Comparison of ENCODE assay signal across 17 cellular contexts in the genomic region with DNA sequence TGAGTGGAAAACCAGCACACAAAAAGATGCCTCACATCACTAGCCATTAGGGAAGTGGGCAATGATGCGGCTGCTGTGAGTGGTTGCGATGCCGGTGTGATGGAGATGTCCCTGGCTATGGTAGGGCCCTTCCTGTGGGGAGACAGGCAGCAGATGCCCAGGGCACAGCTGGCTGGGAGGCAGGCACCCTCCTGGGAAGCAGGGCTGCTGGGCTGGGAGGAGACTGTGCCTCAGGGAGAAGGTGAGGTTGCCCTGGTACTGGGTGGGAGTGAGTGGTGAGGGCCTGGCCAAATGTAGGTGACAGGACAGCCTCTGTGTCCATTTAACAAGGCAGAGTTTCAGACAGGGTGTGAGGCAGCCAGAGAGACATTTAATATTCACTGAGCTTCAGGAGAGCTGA.
DNase-seq lines count a peak whose midpoint lies in the region; ATAC-seq and TF ChIP-seq lines count a peak whose summit lies in the region.
"Had no signal": no experiment of that assay in that cellular context is flagged by ENCODE, and none has a peak within 500 bp of the region (broad histone marks: within the 10 kb centered on the region; RNA-seq: fewer than 3 reads in every experiment).

No MANE protein-coding gene starts in this region.

- peak overlapping the region; percentile 60 for H3K18ac ChIP-seq in neuronal stem cell (ENCODE audit: low read length)

- TF ChIP-seq CTCF in esophagus muscularis mucosa (IDR thresholded peaks at IDR 0.05) (no peak), upper lobe of right lung (IDR thresholded peaks at IDR 0.05) (no peak)

- no peak overlapping the region for H3K27ac ChIP-seq in esophagus muscularis mucosa (replicated peaks in 1 of 4)
- no peak overlapping the region for H3K27ac ChIP-seq in neuronal stem cell (replicated peaks; ENCODE audit: low read length)
- no peak overlapping the region for H3K27ac ChIP-seq in upper lobe of right lung
- H3K27ac ChIP-seq: BLaER1 treated with 17β-estradiol and CSF1 and Interleukin-3, amounts not matched to agents 10 nM and 100 nM; HL-60 had no signal

- H3K79me1 ChIP-seq in neuronal stem cell (ENCODE audit: low read depth, low read length), result no peaks in the 10 kb centered on the region

- no peak overlapping the region for H2BK120ac ChIP-seq in neuronal stem cell (ENCODE audit: low read depth, low read length)

- no peak for TF ChIP-seq POLR2A in esophagus muscularis mucosa (IDR thresholded peaks at IDR 0.05; ENCODE audit: low read depth)

- peak overlapping the region; percentile 46 for H2BK12ac ChIP-seq in neuronal stem cell (ENCODE audit: low read length)

- H3K4me3 ChIP-seq in esophagus muscularis mucosa (no peak overlapping the region), neuronal stem cell (ENCODE audit: low read length in 2 of 2) (no peak overlapping the region), upper lobe of right lung (no peak overlapping the region)
- H3K4me3 ChIP-seq: BLaER1 treated with 17β-estradiol and CSF1 and Interleukin-3, amounts not matched to agents 10 nM and 100 nM; K562 had no signal

- WGBS in esophagus muscularis mucosa, result 87% methylated on average over 3 of the region's 3 CpGs
- WGBS in neuronal stem cell (ENCODE audit: extremely low coverage in 2 of 2, insufficient read length in 2 of 2, insufficient replicate concordance in 1 of 2), 2 donors, result no CpG with 5 or more reads among the region's 3 CpGs

- no peak overlapping the region for H2AFZ ChIP-seq in neuronal stem cell (ENCODE audit: low read length)

- H2BK5ac ChIP-seq in neuronal stem cell (ENCODE audit: low read length), result no peak overlapping the region

- no peak overlapping the region for H3K14ac ChIP-seq in neuronal stem cell (ENCODE audit: low read length)

- no peak for TF ChIP-seq EP300 in esophagus muscularis mucosa (IDR thresholded peaks at IDR 0.05)

- H3K27me3 ChIP-seq in esophagus muscularis mucosa (no peaks in the 10 kb centered on the region), neuronal stem cell (ENCODE audit: control insufficient read depth in 3 of 3, insufficient read depth in 3 of 3, low read depth in 1 of 3, low read length in 3 of 3) (no peaks in the 10 kb centered on the region), upper lobe of right lung (no peaks in the 10 kb centered on the region)
- H3K27me3 ChIP-seq: BLaER1 treated with 17β-estradiol and CSF1 and Interleukin-3, amounts not matched to agents 10 nM and 100 nM had no signal

- DNase-seq in NCI-H69 (lab: John Stamatoyannopoulos, UW) (peak; percentile 30), esophagus muscularis mucosa (ENCODE audit: extremely low spot score) (peak; percentile 75), neuronal stem cell (ENCODE audit: low spot score) (no peak), upper lobe of right lung (no peak), NCI-H1105 treated with DMSO at 0.1 percent for 48 hours (lab: John Stamatoyannopoulos, UW) (no peak)
- DNase-seq: ACHN; Calu3; CD4-positive, CD25-positive, alpha-beta regulatory T cell; DMS 273 treated with DMSO at 0.1 percent for 48 hours; GOT3; HCEC 1CT; HFFc6 had no signal

- H3K36me3 ChIP-seq in esophagus muscularis mucosa, result no peaks in the 10 kb centered on the region
- H3K36me3 ChIP-seq in neuronal stem cell (replicated peaks in 1 of 2; ENCODE audit: control insufficient read depth in 2 of 2, insufficient read depth in 2 of 2, low read length in 2 of 2), result no peaks in the 10 kb centered on the region
- H3K36me3 ChIP-seq in upper lobe of right lung, result no peaks in the 10 kb centered on the region
- H3K36me3 ChIP-seq: BLaER1 treated with 17β-estradiol and CSF1 and Interleukin-3, amounts not matched to agents 10 nM and 100 nM had no signal

- ATAC-seq in upper lobe of right lung, result peak; percentile 26
- no peak for ATAC-seq in HG03439 (IDR thresholded peaks at IDR 0.05; ENCODE audit: unreplicated experiment)
- no peak for ATAC-seq in GM18858 (IDR thresholded peaks at IDR 0.05; ENCODE audit: unreplicated experiment)
- ATAC-seq: K562 had no signal

- peaks cover 0 to 13% (median 5%) of the 10 kb centered on the region in 4 donors for H3K9me3 ChIP-seq in esophagus muscularis mucosa
- H3K9me3 ChIP-seq in neuronal stem cell (replicated peaks in 1 of 2; ENCODE audit: control insufficient read depth in 2 of 2, insufficient read depth in 1 of 2, low read depth in 1 of 2, low read length in 2 of 2), result peaks cover 0 to 4% of the 10 kb centered on the region in 2 donors
- no peaks in the 10 kb centered on the region for H3K9me3 ChIP-seq in upper lobe of right lung

- no peak overlapping the region for H3K4ac ChIP-seq in neuronal stem cell (ENCODE audit: low read length)

- H3K4me2 ChIP-seq in neuronal stem cell (ENCODE audit: insufficient read depth, low read length, poor library complexity, severe bottlenecking), result no peak overlapping the region
- H3K4me2 ChIP-seq: BLaER1 treated with 17β-estradiol and CSF1 and Interleukin-3, amounts not matched to agents 10 nM and 100 nM had no signal

- H3K4me1 ChIP-seq in esophagus muscularis mucosa, result no peaks in the 10 kb centered on the region
- peaks cover 0 to 6% of the 10 kb centered on the region in 2 donors for H3K4me1 ChIP-seq in neuronal stem cell (ENCODE audit: control insufficient read depth in 2 of 2, insufficient read depth in 1 of 2, low read depth in 1 of 2, low read length in 2 of 2)
- no peaks in the 10 kb centered on the region for H3K4me1 ChIP-seq in upper lobe of right lung

- peak overlapping the region; percentile 39 for H2BK15ac ChIP-seq in neuronal stem cell (ENCODE audit: low read length)

- intact Hi-C loops in esophagus muscularis mucosa (cut with DNase I) (no loop called here), upper lobe of right lung (cut with DNase I) (no loop called here)

- no peak overlapping the region for H2AK5ac ChIP-seq in neuronal stem cell (ENCODE audit: low read depth, low read length)

- peak overlapping the region; percentile 86 for H4K8ac ChIP-seq in neuronal stem cell (ENCODE audit: low read depth, low read length)

- H4K91ac ChIP-seq in neuronal stem cell (ENCODE audit: low read depth, low read length, poor library complexity), result no peak overlapping the region

- no peak overlapping the region for H3K23ac ChIP-seq in neuronal stem cell (ENCODE audit: low read depth, low read length, poor library complexity)

- H3K9ac ChIP-seq in neuronal stem cell (ENCODE audit: low read depth, low read length, poor library complexity), result no peak overlapping the region
- H3K9ac ChIP-seq: BLaER1 treated with 17β-estradiol and CSF1 and Interleukin-3, amounts not matched to agents 10 nM and 100 nM had no signal

Comparison
In these comparisons a context has a peak if more than half of its experiments do, and no peak if none do; other contexts are left out.
1. DNase-seq: peak in NCI-H69 (single experiment) and esophagus muscularis mucosa (single experiment); none in neuronal stem cell (single experiment), upper lobe of right lung (single experiment) and NCI-H1105 treated with DMSO at 0.1 percent for 48 hours (single experiment).